ENCODE assay signal across 9 cellular contexts in the genomic region with DNA sequence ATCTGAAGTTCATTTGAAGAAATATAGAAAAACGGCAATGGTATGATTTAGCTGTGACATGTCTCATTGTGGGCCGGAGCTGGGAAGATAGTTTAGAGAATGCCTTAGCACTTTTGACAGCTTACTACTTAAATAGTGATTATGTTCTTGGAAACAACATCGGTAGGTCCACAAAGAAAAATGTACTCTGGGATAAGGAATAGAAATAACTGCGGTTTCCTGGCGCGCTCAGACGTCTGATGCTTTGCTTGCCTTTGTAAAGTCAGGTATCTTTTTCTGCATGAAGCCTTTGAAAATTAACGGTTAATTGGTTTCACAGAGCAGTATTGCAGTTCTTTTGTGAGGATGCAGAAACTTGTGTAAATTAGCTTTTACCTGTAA. TPM values are rescaled to one million over a fixed set of nuclear protein-coding genes. Genes with fewer than 3 reads are reported as not detected.
DNase-seq lines count a peak whose midpoint lies in the region; ATAC-seq, FAIRE-seq and TF ChIP-seq lines count a peak whose summit lies in the region.
"Had no signal": no experiment of that assay in that cellular context is flagged by ENCODE, and none has a peak within 500 bp of the region (broad histone marks: within the 10 kb centered on the region; RNA-seq: fewer than 3 reads in every experiment).

No MANE protein-coding gene starts in this region.

- no peaks in the 10 kb centered on the region for H3K9me3 ChIP-seq in A549
- H3K9me3 ChIP-seq in HUES64 (ENCODE audit: insufficient read depth, low read depth, low read length), result no peaks in the 10 kb centered on the region
- no peaks in the 10 kb centered on the region for H3K9me3 ChIP-seq in mucosa of rectum (ENCODE audit: control insufficient read depth in 2 of 2, low read length in 2 of 2)

- DNase-seq in A549 (ENCODE audit: low read depth in 1 of 2, low spot score in 1 of 2) (no peak), bronchial epithelial cell (ENCODE audit: low read depth) (no peak), posterior vena cava (ENCODE audit: low spot score) (no peak), kidney glomerular epithelial cell (lab: John Stamatoyannopoulos, UW) (no peak), H54 (ENCODE audit: insufficient read length, low spot score) (no peak)
- DNase-seq: NCI-H2081 treated with DMSO at 0.1 percent for 48 hours had no signal

- no peak for ATAC-seq in A549
- ATAC-seq in HG02885 (IDR thresholded peaks at IDR 0.05; ENCODE audit: poor library complexity, unreplicated experiment), result no peak

- H3K27ac ChIP-seq in A549 (peak overlapping the region; percentile 99), HUES64 (ENCODE audit: low read depth, low read length) (no peak overlapping the region), mucosa of rectum (ENCODE audit: low read depth in 2 of 2, low read length in 2 of 2) (peak overlapping the region; percentile 97)

- no peak for TF ChIP-seq CTCF in A549 (IDR thresholded peaks at IDR 0.05)
- no peak for TF ChIP-seq CTCF in bronchial epithelial cell (IDR thresholded peaks at IDR 0.05; ENCODE audit: insufficient read depth, low read length, severe bottlenecking)

- H3K4me2 ChIP-seq in A549, result peak overlapping the region; percentile 94

- intact Hi-C loops in posterior vena cava (cut with DNase I), result loop anchor here in 1 of 2 donors (10.0 kb wide), 1 partner anchor 49 kb away; no protein-coding TSS in a partner anchor

- CTCF ChIA-PET in A549 (lab: Yijun Ruan, JAX), result interaction anchor here (0.7 to 8.7 kb wide), 29 partner anchors 8 to 217 kb away, joined by 3 to 161 read pairs (median 6); a partner anchor contains a TSS

- H3K27me3 ChIP-seq in HUES64 (ENCODE audit: insufficient read depth, low read length), result peaks cover 92% of the 10 kb centered on the region
- no peaks in the 10 kb centered on the region for H3K27me3 ChIP-seq in bronchial epithelial cell (ENCODE audit: control insufficient read depth, insufficient read depth, low read length)
- H3K27me3 ChIP-seq in mucosa of rectum (ENCODE audit: control insufficient read depth in 2 of 2, insufficient read depth in 2 of 2, low read length in 2 of 2), result no peaks in the 10 kb centered on the region

- no peak for TF ChIP-seq EP300 in A549 (IDR thresholded peaks at IDR 0.05)

- H3K36me3 ChIP-seq in HUES64 (ENCODE audit: insufficient read depth, low read length) (no peaks in the 10 kb centered on the region), bronchial epithelial cell (ENCODE audit: control insufficient read depth, insufficient read depth, low read length) (no peaks in the 10 kb centered on the region), mucosa of rectum (ENCODE audit: control insufficient read depth in 2 of 2, insufficient read depth in 2 of 2, low read length in 2 of 2) (no peaks in the 10 kb centered on the region)

- H3K4me3 ChIP-seq in A549 (peak overlapping the region; percentile 77), HUES64 (ENCODE audit: low read length) (peak overlapping the region; percentile 78), bronchial epithelial cell (ENCODE audit: low read depth, low read length) (peak overlapping the region; percentile 88), mucosa of rectum (ENCODE audit: low read length in 2 of 2) (peak overlapping the region; percentile 92 to 94)

- H3K4me1 ChIP-seq in A549 (peaks cover 65% of the 10 kb centered on the region), HUES64 (ENCODE audit: insufficient read depth, low read length) (peaks cover 28% of the 10 kb centered on the region; the same call in 1 of the 2 replicates), mucosa of rectum (ENCODE audit: control insufficient read depth in 2 of 2, insufficient read depth in 2 of 2, low read length in 2 of 2) (peaks cover 49 to 54% of the 10 kb centered on the region in 2 donors)

- no peak for FAIRE-seq in A549 (lab: Jason Lieb, UNC)
- FAIRE-seq in bronchial epithelial cell (lab: Jason Lieb, UNC), result no peak
- no peak for FAIRE-seq in H54 (lab: Jason Lieb, UNC)

- no peak for TF ChIP-seq RAD21 in A549 (conservative IDR thresholded peaks at IDR 0.05 in 1 of 2, IDR thresholded peaks at IDR 0.05 in 1 of 2)

- WGBS in A549 (ENCODE audit: missing lambda C conversion rate), result 7% methylated on average over 8 of the region's 8 CpGs
- 35% methylated on average over 8 of the region's 8 CpGs for WGBS in HUES64

- POLR2A ChIA-PET in A549 (lab: Yijun Ruan, JAX), result interaction anchor here (0.9 to 6.2 kb wide), 8 partner anchors 8 to 94 kb away, joined by 3 to 49 read pairs (median 16); no protein-coding TSS in a partner anchor

- TF ChIP-seq POLR2A in A549 (IDR thresholded peaks at IDR 0.05; ENCODE audit: low read length), result no peak
- no peak for TF ChIP-seq POLR2A in H54 (IDR thresholded peaks at IDR 0.05; ENCODE audit: low read depth, low read length)

- H3K9ac ChIP-seq in HUES64 (ENCODE audit: low read depth, low read length) (peak overlapping the region; percentile 81), mucosa of rectum (ENCODE audit: low read depth in 1 of 2, low read length in 2 of 2) (peak overlapping the region; percentile 87 to 93)

TF ChIP-seq in A549, 52 proteins besides CTCF, POLR2A, EP300 and RAD21:
- no peak for TF ChIP-seq NFE2L2 (conservative IDR thresholded peaks at IDR 0.05; ENCODE audit: low read length)
- TF ChIP-seq, protein P1, sequence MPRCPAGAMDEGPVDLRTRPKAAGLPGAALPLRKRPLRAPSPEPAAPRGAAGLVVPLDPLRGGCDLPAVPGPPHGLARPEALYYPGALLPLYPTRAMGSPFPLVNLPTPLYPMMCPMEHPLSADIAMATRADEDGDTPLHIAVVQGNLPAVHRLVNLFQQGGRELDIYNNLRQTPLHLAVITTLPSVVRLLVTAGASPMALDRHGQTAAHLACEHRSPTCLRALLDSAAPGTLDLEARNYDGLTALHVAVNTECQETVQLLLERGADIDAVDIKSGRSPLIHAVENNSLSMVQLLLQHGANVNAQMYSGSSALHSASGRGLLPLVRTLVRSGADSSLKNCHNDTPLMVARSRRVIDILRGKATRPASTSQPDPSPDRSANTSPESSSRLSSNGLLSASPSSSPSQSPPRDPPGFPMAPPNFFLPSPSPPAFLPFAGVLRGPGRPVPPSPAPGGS (IDR thresholded peaks at IDR 0.05), result no peak
- no peak for TF ChIP-seq MAZ (IDR thresholded peaks at IDR 0.05; ENCODE audit: borderline replicate concordance, low read depth, low read length)
- TF ChIP-seq, protein P2, sequence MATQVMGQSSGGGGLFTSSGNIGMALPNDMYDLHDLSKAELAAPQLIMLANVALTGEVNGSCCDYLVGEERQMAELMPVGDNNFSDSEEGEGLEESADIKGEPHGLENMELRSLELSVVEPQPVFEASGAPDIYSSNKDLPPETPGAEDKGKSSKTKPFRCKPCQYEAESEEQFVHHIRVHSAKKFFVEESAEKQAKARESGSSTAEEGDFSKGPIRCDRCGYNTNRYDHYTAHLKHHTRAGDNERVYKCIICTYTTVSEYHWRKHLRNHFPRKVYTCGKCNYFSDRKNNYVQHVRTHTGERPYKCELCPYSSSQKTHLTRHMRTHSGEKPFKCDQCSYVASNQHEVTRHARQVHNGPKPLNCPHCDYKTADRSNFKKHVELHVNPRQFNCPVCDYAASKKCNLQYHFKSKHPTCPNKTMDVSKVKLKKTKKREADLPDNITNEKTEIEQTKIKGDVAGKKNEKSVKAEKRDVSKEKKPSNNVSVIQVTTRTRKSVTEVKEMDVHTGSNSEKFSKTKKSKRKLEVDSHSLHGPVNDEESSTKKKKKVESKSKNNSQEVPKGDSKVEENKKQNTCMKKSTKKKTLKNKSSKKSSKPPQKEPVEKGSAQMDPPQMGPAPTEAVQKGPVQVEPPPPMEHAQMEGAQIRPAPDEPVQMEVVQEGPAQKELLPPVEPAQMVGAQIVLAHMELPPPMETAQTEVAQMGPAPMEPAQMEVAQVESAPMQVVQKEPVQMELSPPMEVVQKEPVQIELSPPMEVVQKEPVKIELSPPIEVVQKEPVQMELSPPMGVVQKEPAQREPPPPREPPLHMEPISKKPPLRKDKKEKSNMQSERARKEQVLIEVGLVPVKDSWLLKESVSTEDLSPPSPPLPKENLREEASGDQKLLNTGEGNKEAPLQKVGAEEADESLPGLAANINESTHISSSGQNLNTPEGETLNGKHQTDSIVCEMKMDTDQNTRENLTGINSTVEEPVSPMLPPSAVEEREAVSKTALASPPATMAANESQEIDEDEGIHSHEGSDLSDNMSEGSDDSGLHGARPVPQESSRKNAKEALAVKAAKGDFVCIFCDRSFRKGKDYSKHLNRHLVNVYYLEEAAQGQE (IDR thresholded peaks at IDR 0.05), result no peak
- no peak for TF ChIP-seq HOXB5 (CRISPR knock-in tag; IDR thresholded peaks at IDR 0.05)
- TF ChIP-seq JUNB (IDR thresholded peaks at IDR 0.05), result no peak
- TF ChIP-seq CBX2 (IDR thresholded peaks at IDR 0.05; ENCODE audit: borderline replicate concordance, low read depth), result no peak
- TF ChIP-seq NPAS2 (CRISPR knock-in tag; IDR thresholded peaks at IDR 0.05; ENCODE audit: borderline replicate concordance), result no peak
- TF ChIP-seq ZC3H11A (IDR thresholded peaks at IDR 0.05), result no peak
TF ChIP-seq in A549: peak in this region for 0.

RNA-seq across cellular contexts. Expression of a gene that starts 1.4 kb away (rescaled TPM):
- polyA plus RNA-seq in A549 (2011; rRNA removed), result 97.4 and 99.1 TPM in 2 replicates
- 32.8 and 35.7 TPM in 2 replicates for polyA plus RNA-seq in A549 (2012; cell fraction: cytosol; rRNA removed)
- polyA plus RNA-seq in A549 (2012; cell fraction: nucleus; rRNA removed), result 68.6 and 111 TPM in 2 replicates
- polyA plus RNA-seq in A549 (2017; fragmentation: RNase III; extraction: RNeasy Plus Mini Kit Qiagen cat#74134 plus additional on column Dnase treatment), result 41.8 to 43.2 TPM (median 42.8 TPM) in 3 replicates
- polyA minus RNA-seq in A549 (2011; rRNA and poly(A)+ RNA removed), result 98.4 and 139 TPM in 2 replicates
- polyA plus RNA-seq in HUES64 (2013, experiment 1 of 2), result 23.4 TPM
- polyA plus RNA-seq in HUES64 (2013, experiment 2 of 2), result 33.9 TPM
- 83.2 and 83.3 TPM in 2 replicates for total RNA-seq in bronchial epithelial cell
- total RNA-seq in posterior vena cava, result 10 to 100 TPM; 40.3 to 41.8 TPM
